23 cellular contexts compared by ENCODE assay signal in genomic region chr16:89050868-89051311, GRCh38. TPM values are rescaled to one million over a fixed set of nuclear protein-coding genes. Genes with fewer than 3 reads are reported as not detected.
DNase-seq lines count a peak whose midpoint lies in the region; ATAC-seq, FAIRE-seq and TF ChIP-seq lines count a peak whose summit lies in the region.
"Had no signal": no experiment of that assay in that cellular context is flagged by ENCODE, and none has a peak within 500 bp of the region (broad histone marks: within the 10 kb centered on the region; RNA-seq: fewer than 3 reads in every experiment).

No MANE protein-coding gene starts in this region.

- H3K27me3 ChIP-seq in right atrium auricular region = no peaks in the 10 kb centered on the region
- H3K27me3 ChIP-seq in WERI-Rb-1 (ENCODE audit: insufficient read depth, low read depth, severe bottlenecking) = no peaks in the 10 kb centered on the region

- no peak overlapping the region for H3K27ac Mint-ChIP-seq in CD14-positive monocyte
- H3K27ac Mint-ChIP-seq: CD4-positive, alpha-beta memory T cell had no signal

- no peaks in the 10 kb centered on the region for H3K4me1 ChIP-seq in right atrium auricular region
- no peaks in the 10 kb centered on the region for H3K4me1 ChIP-seq in kidney (ENCODE audit: control insufficient read depth in 1 of 2, insufficient read depth in 1 of 2, low read depth in 1 of 2, low read length in 2 of 2)

- no peak overlapping the region for H3K4me3 ChIP-seq in right atrium auricular region
- H3K4me3 ChIP-seq in kidney (ENCODE audit: low read length in 2 of 2) = no peak overlapping the region
- no peak overlapping the region for H3K4me3 ChIP-seq in WERI-Rb-1 (ENCODE audit: low read depth, low read length)
- H3K4me3 ChIP-seq: SJSA1 had no signal

- H3K4me1 Mint-ChIP-seq in CD14-positive monocyte = peaks cover 10% of the 10 kb centered on the region

- no peaks in the 10 kb centered on the region for H3K36me3 ChIP-seq in right atrium auricular region
- H3K36me3 ChIP-seq in kidney (ENCODE audit: control insufficient read depth in 1 of 2, insufficient read depth in 2 of 2, low read length in 2 of 2) = no peaks in the 10 kb centered on the region
- no peaks in the 10 kb centered on the region for H3K36me3 ChIP-seq in WERI-Rb-1
- H3K36me3 ChIP-seq: SJSA1 had no signal

- no peaks in the 10 kb centered on the region for H3K36me3 Mint-ChIP-seq in CD14-positive monocyte
- H3K36me3 Mint-ChIP-seq: CD4-positive, alpha-beta memory T cell had no signal

- peaks cover 0 to 2% (median 1%) of the 10 kb centered on the region in 7 donors for H3K9me3 Mint-ChIP-seq in CD14-positive monocyte

- no peak overlapping the region for H3K4me3 Mint-ChIP-seq in CD14-positive monocyte
- H3K4me3 Mint-ChIP-seq: CD4-positive, alpha-beta memory T cell had no signal

- no peak for FAIRE-seq in kidney (lab: Jason Lieb, UNC)
- FAIRE-seq: A204.1, GM18507 had no signal

- no peak overlapping the region for H3K9ac ChIP-seq in kidney (ENCODE audit: low read length in 2 of 2)
- H3K9ac ChIP-seq: KMS-11 had no signal

- intact Hi-C loops in Right ventricle myocardium superior (cut with DNase I) (no loop called here), CD14-positive monocyte (cut with micrococcal nuclease) (no loop called here), kidney (cut with DNase I) (no loop called here), posterior vena cava (cut with DNase I) (no loop called here)

- peaks cover 5 to 12% (median 5%) of the 10 kb centered on the region in 3 donors for H3K27me3 Mint-ChIP-seq in CD14-positive monocyte (ENCODE audit: low read depth in 3 of 3)
- H3K27me3 Mint-ChIP-seq: CD4-positive, alpha-beta memory T cell had no signal

- H3K27ac ChIP-seq in right atrium auricular region (no peak overlapping the region), kidney (ENCODE audit: low read depth in 2 of 2, low read length in 2 of 2) (no peak overlapping the region), WERI-Rb-1 (no peak overlapping the region)
- H3K27ac ChIP-seq: HL-60, KMS-11, SJSA1 had no signal

- TF ChIP-seq CTCF in right atrium auricular region (IDR thresholded peaks at IDR 0.05) (no peak), CD14-positive monocyte (IDR thresholded peaks at IDR 0.05) (no peak), kidney (IDR thresholded peaks at IDR 0.05; ENCODE audit: borderline replicate concordance, extremely low read depth, insufficient read depth) (no peak), WERI-Rb-1 (IDR thresholded peaks at IDR 0.05; ENCODE audit: low read depth, low read length) (no peak)

- ATAC-seq in Right ventricle myocardium superior (ENCODE audit: poor library complexity) = no peak
- ATAC-seq: Panc1 had no signal

- no peaks in the 10 kb centered on the region for H3K9me3 ChIP-seq in right atrium auricular region
- no peaks in the 10 kb centered on the region for H3K9me3 ChIP-seq in kidney (ENCODE audit: control insufficient read depth in 1 of 2, low read length in 2 of 2)
- no peaks in the 10 kb centered on the region for H3K9me3 ChIP-seq in WERI-Rb-1 (ENCODE audit: severe bottlenecking)
- H3K9me3 ChIP-seq: SJSA1 had no signal

- peak; percentile 23 for DNase-seq in Right ventricle myocardium superior
- no peak for DNase-seq in right atrium auricular region (ENCODE audit: low spot score)
- peak; percentile 33 for DNase-seq in CD14-positive monocyte (ENCODE audit: low spot score)
- DNase-seq in kidney = peak; percentile 68
- DNase-seq in posterior vena cava (ENCODE audit: low spot score) = peak; percentile 57
- no peak for DNase-seq in NCI-H82 (lab: John Stamatoyannopoulos, UW)
- DNase-seq in WERI-Rb-1 = no peak
- no peak for DNase-seq in CD1c-positive myeloid dendritic cell (ENCODE audit: extremely low spot score)
- DNase-seq: GDM1, GOT3, HCEC 1CT, NCI-H1105, NCI-H146, NCI-H2029, NCI-H226, NCI-H774 had no signal

RNA-seq across cellular contexts. Expression of gene ACSF3, which starts 42.8 kb away (rescaled TPM):
- total RNA-seq in Right ventricle myocardium superior (15.5 TPM), right atrium auricular region (10 to 100 TPM; 13.4 to 15.9 TPM), kidney (33.2 TPM), posterior vena cava (10 to 100 TPM; 19.1 to 21.4 TPM)
- polyA plus RNA-seq in CD14-positive monocyte (10 to 100 TPM; 23.5 to 26.4 TPM), kidney (ENCODE audit: insufficient read depth, low read depth, low replicate concordance) (39.0 TPM)

Comparison
In these comparisons a context has a peak if more than half of its experiments do, and no peak if none do; other contexts are left out.
1. DNase-seq: peak in Right ventricle myocardium superior (single experiment), CD14-positive monocyte (single experiment), kidney (single experiment) and posterior vena cava (single experiment); none in right atrium auricular region (single experiment), NCI-H82 (single experiment), WERI-Rb-1 (single experiment) and CD1c-positive myeloid dendritic cell (single experiment).